Comparison of ENCODE assay signal across 11 cellular contexts in genomic region chr1:102952400-102952799, GRCh38.
"Had no signal": no experiment of that assay in that cellular context is flagged by ENCODE, and none has a peak within 500 bp of the region (broad histone marks: within the 10 kb centered on the region; RNA-seq: fewer than 3 reads in every experiment).

No MANE protein-coding gene starts in this region.

- H3K27ac ChIP-seq: GM23248 had no signal

- DNase-seq: GM23248, GOT3, H7, H9, HCEC 1CT, HFFc6 had no signal

- ATAC-seq: GM23338, HCT116 had no signal

- H3K4me1 ChIP-seq: HAP-1 had no signal

- H3K36me3 ChIP-seq: HAP-1 had no signal

- H3K4me3 ChIP-seq: GM23248, GM23338, HAP-1 had no signal

- H3K9ac ChIP-seq: GM23248 had no signal

- FAIRE-seq: H1, H54 had no signal

- H3K9me3 ChIP-seq: HAP-1 had no signal

- H2AFZ ChIP-seq: GM23248, GM23338 had no signal

- H3K4me2 ChIP-seq: GM23338 had no signal
